ENCODE assay signal across 16 cellular contexts in the genomic region with DNA sequence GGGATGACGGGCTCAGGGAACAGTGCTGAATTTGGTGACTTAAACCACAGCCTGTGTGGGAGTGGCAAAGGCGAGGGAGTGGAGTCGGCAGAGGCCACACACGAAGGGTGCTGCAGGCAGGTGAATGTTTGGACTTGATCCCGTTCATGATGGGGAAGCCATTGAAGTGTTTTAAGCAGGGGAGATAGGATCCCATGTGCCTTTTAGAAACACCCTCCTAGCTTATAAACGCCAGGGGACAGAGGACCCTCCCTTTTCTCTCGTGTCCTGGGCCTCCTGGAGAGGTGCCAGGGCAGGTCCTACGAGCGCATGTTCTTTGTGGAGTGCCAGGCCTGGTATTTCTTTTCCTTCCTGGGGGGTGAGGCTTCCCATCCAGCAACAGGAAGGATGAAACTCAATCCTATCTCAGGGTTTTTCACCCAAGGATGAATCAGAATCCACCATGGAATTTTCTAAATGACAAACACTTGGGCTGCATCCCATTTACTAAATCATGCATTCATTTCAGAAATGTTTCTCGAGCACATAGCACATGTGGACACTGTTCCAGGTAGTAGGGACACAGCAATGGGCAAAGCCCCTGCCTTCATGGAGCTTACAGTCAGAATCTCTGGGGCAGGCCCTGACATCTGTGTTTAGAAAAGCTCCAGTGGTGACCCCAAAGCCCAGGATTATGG. TPM values are rescaled to one million over a fixed set of nuclear protein-coding genes. Genes with fewer than 3 reads are reported as not detected.
DNase-seq lines count a peak whose midpoint lies in the region; ATAC-seq, FAIRE-seq and TF ChIP-seq lines count a peak whose summit lies in the region.
"Had no signal": no experiment of that assay in that cellular context is flagged by ENCODE, and none has a peak within 500 bp of the region (broad histone marks: within the 10 kb centered on the region; RNA-seq: fewer than 3 reads in every experiment).

No MANE protein-coding gene starts in this region.

- H3K4me1 ChIP-seq in A549 (peaks cover 38% of the 10 kb centered on the region), breast epithelium (peaks cover 0 to 6% of the 10 kb centered on the region in 2 donors), muscle layer of duodenum (ENCODE audit: control insufficient read depth in 1 of 2, insufficient read depth in 2 of 2, low read length in 2 of 2) (no peaks in the 10 kb centered on the region), Peyer's patch (no peaks in the 10 kb centered on the region)
- H3K4me1 ChIP-seq: upper lobe of left lung had no signal

- TF ChIP-seq EP300 in A549 (IDR thresholded peaks at IDR 0.05): peak; percentile 32 to 69; a peak in 2 of 5 replicates

- peak overlapping the region; percentile 66 for H3K4me2 ChIP-seq in A549

- no peaks in the 10 kb centered on the region for H3K9me3 ChIP-seq in A549
- H3K9me3 ChIP-seq in breast epithelium: no peaks in the 10 kb centered on the region
- H3K9me3 ChIP-seq in muscle layer of duodenum (ENCODE audit: control insufficient read depth in 1 of 2, low read length in 2 of 2): no peaks in the 10 kb centered on the region
- no peaks in the 10 kb centered on the region for H3K9me3 ChIP-seq in Peyer's patch
- H3K9me3 ChIP-seq: left lung, upper lobe of left lung had no signal

- H3K36me3 ChIP-seq in breast epithelium: no peaks in the 10 kb centered on the region
- no peaks in the 10 kb centered on the region for H3K36me3 ChIP-seq in muscle layer of duodenum (ENCODE audit: control insufficient read depth in 1 of 2, insufficient read depth in 2 of 2, low read length in 2 of 2)
- H3K36me3 ChIP-seq in Peyer's patch: no peaks in the 10 kb centered on the region
- H3K36me3 ChIP-seq: left lung, upper lobe of left lung, WERI-Rb-1 had no signal

- TF ChIP-seq RAD21 in A549 (conservative IDR thresholded peaks at IDR 0.05 in 1 of 2, IDR thresholded peaks at IDR 0.05 in 1 of 2): no peak

- CTCF ChIA-PET in A549 (lab: Yijun Ruan, JAX): interaction anchor here (1.0 to 20.4 kb wide), 8 partner anchors 7 to 68 kb away, joined by 3 to 281 read pairs (median 6); no protein-coding TSS in a partner anchor

- H3K27ac ChIP-seq in A549 (peak overlapping the region; percentile 98 to 100), breast epithelium (peak overlapping the region; percentile 79 to 82), muscle layer of duodenum (ENCODE audit: low read length) (peak overlapping the region; percentile 89), Peyer's patch (no peak overlapping the region)
- H3K27ac ChIP-seq: left lung, SK-N-MC, upper lobe of left lung, WERI-Rb-1 had no signal

- DNase-seq in A549 (ENCODE audit: low read depth in 1 of 2, low spot score in 1 of 2) (peak in 1 of 2 experiments; percentile 51), HK-2 (ENCODE audit: unreplicated experiment) (peak; percentile 42), breast epithelium (ENCODE audit: low spot score in 2 of 2) (peak in 1 of 2 donors; percentile 42), Peyer's patch (no peak), AML-193 (lab: John Stamatoyannopoulos, UW) (no peak)
- DNase-seq: activated CD8-positive, alpha-beta memory T cell treated with anti-CD3 and anti-CD28 coated beads, Interleukin-2, amount 50 U/mL, for 48 hours; DMS79; left lung; NCI-H1436; upper lobe of left lung; WERI-Rb-1 had no signal

- 75% methylated on average over 10 of the region's 10 CpGs for WGBS in A549 (ENCODE audit: missing lambda C conversion rate)

- FAIRE-seq in A549 (lab: Jason Lieb, UNC): no peak

- H3K4me3 ChIP-seq in A549 (no peak overlapping the region), breast epithelium (no peak overlapping the region), muscle layer of duodenum (ENCODE audit: low read depth in 1 of 2, low read length in 2 of 2) (no peak overlapping the region), Peyer's patch (no peak overlapping the region)
- H3K4me3 ChIP-seq: dorsolateral prefrontal cortex, left lung, SK-N-MC, upper lobe of left lung had no signal

- no peak for ATAC-seq in A549
- no peak for ATAC-seq in GM19035 (IDR thresholded peaks at IDR 0.05; ENCODE audit: unreplicated experiment)
- ATAC-seq in GM21717 (IDR thresholded peaks at IDR 0.05; ENCODE audit: unreplicated experiment): no peak

- TF ChIP-seq CTCF in A549 (IDR thresholded peaks at IDR 0.05): no peak
- TF ChIP-seq CTCF in breast epithelium (IDR thresholded peaks at IDR 0.05): no peak
- TF ChIP-seq CTCF in Peyer's patch (IDR thresholded peaks at IDR 0.05): no peak

- POLR2A ChIA-PET in A549 (lab: Yijun Ruan, JAX): interaction anchor here (1.3 kb wide), 1 partner anchor 25 kb away, joined by 8 read pairs; no protein-coding TSS in a partner anchor

- no peaks in the 10 kb centered on the region for H3K27me3 ChIP-seq in breast epithelium
- no peaks in the 10 kb centered on the region for H3K27me3 ChIP-seq in muscle layer of duodenum (ENCODE audit: low read depth, low read length)
- H3K27me3 ChIP-seq in Peyer's patch: no peaks in the 10 kb centered on the region
- H3K27me3 ChIP-seq: dorsolateral prefrontal cortex, left lung, upper lobe of left lung had no signal

- TF ChIP-seq POLR2A in A549 (IDR thresholded peaks at IDR 0.05; ENCODE audit: low read length) (no peak), breast epithelium (IDR thresholded peaks at IDR 0.05) (no peak), Peyer's patch (IDR thresholded peaks at IDR 0.05) (no peak)

- intact Hi-C loops in breast epithelium (cut with DNase I; ENCODE audit: low total_unique reads): no loop called here

TF ChIP-seq in A549, 52 proteins besides CTCF, POLR2A, EP300 and RAD21:
- TF ChIP-seq FOSL2 (IDR thresholded peaks at IDR 0.05): no peak
- peak; percentile 25; the same call in 1 of the 2 replicates for TF ChIP-seq FOSL2 (CRISPR knock-in tag; IDR thresholded peaks at IDR 0.05)
- TF ChIP-seq HOXA7 (CRISPR knock-in tag; IDR thresholded peaks at IDR 0.05): 0 out of 2 replicates have a peak, but pooled peaks have one; percentile 25
- TF ChIP-seq HOXB5 (CRISPR knock-in tag; IDR thresholded peaks at IDR 0.05): no peak
- TF ChIP-seq, protein P1, sequence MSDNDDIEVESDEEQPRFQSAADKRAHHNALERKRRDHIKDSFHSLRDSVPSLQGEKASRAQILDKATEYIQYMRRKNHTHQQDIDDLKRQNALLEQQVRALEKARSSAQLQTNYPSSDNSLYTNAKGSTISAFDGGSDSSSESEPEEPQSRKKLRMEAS (IDR thresholded peaks at IDR 0.05): peak; percentile 31; the same call in 1 of the 2 replicates

RNA-seq across cellular contexts. Expression of a gene that starts 59.6 kb away (rescaled TPM):
- polyA plus RNA-seq in A549 (2011; rRNA removed) (1.8 and 2.3 TPM in 2 replicates), A549 (2017; fragmentation: RNase III; extraction: RNeasy Plus Mini Kit Qiagen cat#74134 plus additional on column Dnase treatment) (2.6 to 5.8 TPM (median 5.4 TPM) in 3 replicates)
- 4.9 and 6.3 TPM in 2 replicates for polyA plus RNA-seq in A549 (2012; cell fraction: cytosol; rRNA removed)
- 5.5 and 5.8 TPM in 2 replicates for polyA plus RNA-seq in A549 (2012; cell fraction: nucleus; rRNA removed)
- polyA minus RNA-seq in A549 (2011; rRNA and poly(A)+ RNA removed): 1.7 and 3.4 TPM in 2 replicates
- total RNA-seq in breast epithelium (1 to 10 TPM in 1 of 3 donors, not detected in 2; 4.2 TPM), Peyer's patch (not detected)

Comparison
In these comparisons a context has a peak if more than half of its experiments do, and no peak if none do; other contexts are left out.
1. H3K27ac ChIP-seq: peak in A549 (2 of 2), breast epithelium (2 of 2) and muscle layer of duodenum (single experiment); none in Peyer's patch (0 of 4).